Comparison of ENCODE assay signal across 8 cellular contexts in the genomic region with DNA sequence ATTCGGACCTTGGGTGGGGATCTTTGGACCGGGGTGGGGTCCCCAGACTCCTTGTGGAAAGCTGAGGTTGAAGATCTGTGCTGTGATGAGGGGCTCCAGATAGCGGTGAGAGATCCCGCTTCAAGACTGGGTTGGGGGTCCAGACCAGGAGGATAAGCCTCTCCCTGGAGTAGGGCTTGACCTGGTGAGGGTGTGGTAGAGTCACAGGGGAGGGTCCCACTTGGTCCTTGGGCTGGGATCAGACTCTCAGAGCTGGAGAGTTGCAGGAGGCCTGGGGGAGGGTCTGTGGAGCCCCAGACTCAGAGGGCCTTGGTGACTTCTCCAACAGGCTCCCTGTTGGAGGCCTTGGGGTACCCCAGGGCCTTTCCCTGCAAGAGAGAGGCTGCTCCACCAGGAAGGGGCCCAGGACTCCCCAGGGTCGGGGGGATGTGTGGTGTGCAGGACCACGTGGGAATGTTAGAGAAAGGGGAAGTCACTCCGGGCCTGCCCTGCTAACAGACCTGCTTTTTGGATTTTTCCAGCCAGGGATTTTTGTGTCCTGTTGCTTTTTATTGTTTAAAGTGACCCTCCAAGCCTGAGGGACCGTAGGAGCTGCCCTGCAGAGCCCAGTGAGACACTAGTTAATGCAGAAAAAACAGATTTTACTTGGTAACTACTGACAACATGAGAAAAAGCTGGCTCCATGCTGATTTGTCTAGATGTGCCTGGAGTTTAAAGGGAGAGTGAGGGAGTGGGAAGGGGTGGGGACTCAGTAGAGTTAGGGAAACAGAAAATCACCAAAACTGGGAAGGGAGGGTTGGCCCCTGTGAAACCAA. TPM values are rescaled to one million over a fixed set of nuclear protein-coding genes. Genes with fewer than 3 reads are reported as not detected.
DNase-seq lines count a peak whose midpoint lies in the region; ATAC-seq, FAIRE-seq and TF ChIP-seq lines count a peak whose summit lies in the region.

No MANE protein-coding gene starts in this region.

- H3K4me1 ChIP-seq in HepG2 (ENCODE audit: insufficient read depth, low read length) (peaks cover 75% of the 10 kb centered on the region), stomach (peaks cover 43 to 91% (median 59%) of the 10 kb centered on the region in 4 donors)

- no peak for TF ChIP-seq EP300 in HepG2 (IDR thresholded peaks at IDR 0.05; ENCODE audit: low read depth in 2 of 2, low read length in 2 of 2)
- TF ChIP-seq EP300 in HepG2 (CRISPR knock-in tag; IDR thresholded peaks at IDR 0.05; ENCODE audit: borderline replicate concordance), result no peak
- no peak for TF ChIP-seq EP300 in stomach (IDR thresholded peaks at IDR 0.05)

- in situ Hi-C loops in HepG2 (cut with HindIII; ENCODE audit: extremely low pct_ligation_motif_present, low pct_unique_long_range_greater_than_20kb), result no loop called here

- DNase-seq in AG10803 (ENCODE audit: low read depth) (peak; percentile 80), RPMI7951 (ENCODE audit: low read depth) (peak; percentile 58), HepG2 (ENCODE audit: low spot score) (no peak), stomach (no peak), SHP77 treated with DMSO at 0.1 percent for 48 hours (lab: John Stamatoyannopoulos, UW) (no peak), NCI-H510A (lab: John Stamatoyannopoulos, UW) (no peak)

- H3K4me2 ChIP-seq in HepG2 (ENCODE audit: low read depth, low read length), result peak overlapping the region; percentile 99

- 1% methylated on average over 8 of the region's 8 CpGs for WGBS in HepG2 (ENCODE audit: low lambda C conversion rate)
- 1 to 7% (median 2%) methylated on average over 8 of the region's 8 CpGs for WGBS in stomach, 5 donors

- H2AFZ ChIP-seq in HepG2 (ENCODE audit: low read length), result no peak overlapping the region

- no peak for FAIRE-seq in HepG2 (lab: Jason Lieb, UNC)

- H3K79me2 ChIP-seq in HepG2 (ENCODE audit: insufficient read depth, low read length), result peaks cover 52% of the 10 kb centered on the region

- no peaks in the 10 kb centered on the region for H4K20me1 ChIP-seq in HepG2 (ENCODE audit: insufficient read depth, low read length)

- H3K4me3 ChIP-seq in AG10803 (ENCODE audit: low read length) (peak overlapping the region; percentile 91), HepG2 (replicated peaks in 1 of 3; ENCODE audit: insufficient read depth in 1 of 3, low read depth in 2 of 3, low read length in 3 of 3) (peak overlapping the region; percentile 68 to 92 (median 89)), stomach (peak overlapping the region; percentile 61 to 86 (median 74))

- H3K36me3 ChIP-seq in HepG2 (replicated peaks in 1 of 2; ENCODE audit: control insufficient read depth in 1 of 2, insufficient read depth in 2 of 2, low read length in 2 of 2) (no peaks in the 10 kb centered on the region; a peak in 1 of 5 replicates), stomach (no peaks in the 10 kb centered on the region)

- H3K9ac ChIP-seq in HepG2 (ENCODE audit: insufficient read depth, low read depth, low read length), result peak overlapping the region; percentile 96

- ATAC-seq in GM19023 (IDR thresholded peaks at IDR 0.05; ENCODE audit: unreplicated experiment), result peak; percentile 43
- ATAC-seq in HepG2, result peak; percentile 39

- CTCF ChIA-PET in HepG2 (lab: Yijun Ruan, JAX; ENCODE audit: low intra/inter-chr PET ratio, low total read pairs), result no interaction called here

- POLR2A ChIA-PET in HepG2 (lab: Yijun Ruan, JAX), result interaction anchor here (0.6 to 3.5 kb wide), 13 partner anchors 9 to 650 kb away, joined by 3 to 56 read pairs (median 5); a partner anchor contains a TSS

- H3K27ac ChIP-seq in cingulate gyrus (ENCODE audit: low read depth, low read length), result peak overlapping the region; percentile 85
- H3K27ac ChIP-seq in HepG2 (ENCODE audit: extremely low read length, insufficient read depth, low read length), result peak overlapping the region; percentile 93
- peak overlapping the region; percentile 90 to 98 (median 93) for H3K27ac ChIP-seq in stomach

- no peak for TF ChIP-seq RAD21 in HepG2 (CRISPR knock-in tag; IDR thresholded peaks at IDR 0.05)

- TF ChIP-seq POLR2A in HepG2 (IDR thresholded peaks at IDR 0.05; ENCODE audit: insufficient read depth in 1 of 2, low read depth in 2 of 2, low read length in 2 of 2) (peak in 1 of 2 experiments; percentile 4; a peak in 2 of 4 replicates), stomach (IDR thresholded peaks at IDR 0.05) (no peak)

- intact Hi-C loops in HepG2 (cut with micrococcal nuclease; ENCODE audit: unreplicated experiment), result no loop called here
- intact Hi-C loops in stomach (cut with DNase I; ENCODE audit: low total_unique reads), result no loop called here

- TSS peak; percentile 71 for BruUV-seq in HepG2 (replicated peaks; lab: Mats Ljungman, UMichigan)

- H3K9me3 ChIP-seq in HepG2 (ENCODE audit: low read length) (no peaks in the 10 kb centered on the region), stomach (no peaks in the 10 kb centered on the region)

- TF ChIP-seq CTCF in AG10803 (conservative IDR thresholded peaks at IDR 0.05; ENCODE audit: low read length) (no peak), HepG2 (CRISPR knock-in tag; IDR thresholded peaks at IDR 0.05) (no peak), stomach (IDR thresholded peaks at IDR 0.05) (no peak)

- H3K27me3 ChIP-seq in HepG2 (ENCODE audit: control insufficient read depth in 1 of 2, insufficient read depth in 2 of 2, low read length in 2 of 2), result no peaks in the 10 kb centered on the region; a peak in 1 of 5 replicates
- H3K27me3 ChIP-seq in stomach, result no peaks in the 10 kb centered on the region

TF ChIP-seq in HepG2, 621 proteins besides CTCF, POLR2A, EP300 and RAD21 (continues in another document):
- TF ChIP-seq EEA1 (CRISPR knock-in tag; IDR thresholded peaks at IDR 0.05; ENCODE audit: borderline replicate concordance), result 0 out of 2 replicates have a peak, but pooled peaks have one; percentile 2
- no peak for TF ChIP-seq ZNF317 (CRISPR knock-in tag; IDR thresholded peaks at IDR 0.05)

RNA-seq across cellular contexts. Expression of a gene that starts 0.7 kb away (rescaled TPM):
- 23.2 and 24.9 TPM in 2 replicates for total RNA-seq in RPMI7951 (2014; rRNA removed; shearing (Covaris generic))
- total RNA-seq in HepG2 (2016; rRNA removed; fragmentation: Illumina TruSeq; extraction: Trizol) (16.4 and 18.6 TPM in 2 replicates), stomach (10 to 100 TPM in 4 of 5 donors, 1 to 10 TPM in 1; 6.4 to 59.4 (median 25.3) TPM)
- total RNA-seq in HepG2 (2016; cell fraction: cytosol; rRNA removed; fragmentation: Illumina TruSeq; extraction: Trizol; ENCODE audit: low read depth), result 4.6 and 5.3 TPM in 2 replicates
- 16.6 and 20.5 TPM in 2 replicates for total RNA-seq in HepG2 (2016; cell fraction: insoluble cytoplasmic fraction; rRNA removed; fragmentation: Illumina TruSeq; extraction: Trizol)
- total RNA-seq in HepG2 (2016; cell fraction: membrane; rRNA removed; fragmentation: Illumina TruSeq; extraction: Trizol), result 7.4 and 8.1 TPM in 2 replicates
- 17.3 and 19.7 TPM in 2 replicates for total RNA-seq in HepG2 (2016; cell fraction: nucleus; rRNA removed; fragmentation: Illumina TruSeq; extraction: Trizol)
- polyA plus RNA-seq in HepG2 (2011; rRNA removed) (17.5 and 23.4 TPM in 2 replicates), stomach (10 to 100 TPM; 35.1 to 69.5 (median 57.7) TPM)
- 11.8 and 19.6 TPM in 2 replicates for polyA plus RNA-seq in HepG2 (2011; cell fraction: cytosol; rRNA removed)
- polyA plus RNA-seq in HepG2 (2011; cell fraction: nucleus; rRNA removed), result 74.7 and 94.3 TPM in 2 replicates
- polyA plus RNA-seq in HepG2 (2012), result 11.2 and 13.2 TPM in 2 replicates
- 3.6 and 4.0 TPM in 2 replicates for polyA plus RNA-seq in HepG2 (2016; cell fraction: cytosol; fragmentation: Illumina TruSeq; extraction: Trizol; ENCODE audit: low read depth)
- polyA plus RNA-seq in HepG2 (2016; cell fraction: insoluble cytoplasmic fraction; fragmentation: Illumina TruSeq; extraction: Trizol; ENCODE audit: low read depth), result 17.8 and 20.1 TPM in 2 replicates
- 5.9 and 6.5 TPM in 2 replicates for polyA plus RNA-seq in HepG2 (2016; cell fraction: membrane; fragmentation: Illumina TruSeq; extraction: Trizol; ENCODE audit: low read depth)
- 34.4 and 34.7 TPM in 2 replicates for polyA plus RNA-seq in HepG2 (2016; cell fraction: nucleus; fragmentation: Illumina TruSeq; extraction: Trizol; ENCODE audit: insufficient read depth, low read depth)
- 28.2 and 29.9 TPM in 2 replicates for polyA minus RNA-seq in HepG2 (2011; rRNA and poly(A)+ RNA removed; ENCODE audit: low replicate concordance)
- polyA minus RNA-seq in HepG2 (2011; cell fraction: cytosol; rRNA and poly(A)+ RNA removed), result 10.6 and 12.9 TPM in 2 replicates
- polyA minus RNA-seq in HepG2 (2011; cell fraction: nucleus; rRNA and poly(A)+ RNA removed), result 24.5 and 27.3 TPM in 2 replicates

RNA-seq across cellular contexts. Expression of a gene that starts 0.7 kb away (rescaled TPM):
- total RNA-seq in RPMI7951 (2014; rRNA removed; shearing (Covaris generic)), result 125 and 152 TPM in 2 replicates
- total RNA-seq in HepG2 (2016; rRNA removed; fragmentation: Illumina TruSeq; extraction: Trizol), result 144 and 162 TPM in 2 replicates
- total RNA-seq in HepG2 (2016; cell fraction: cytosol; rRNA removed; fragmentation: Illumina TruSeq; extraction: Trizol; ENCODE audit: low read depth), result 44.0 and 61.5 TPM in 2 replicates
- 127 and 167 TPM in 2 replicates for total RNA-seq in HepG2 (2016; cell fraction: insoluble cytoplasmic fraction; rRNA removed; fragmentation: Illumina TruSeq; extraction: Trizol)
- 60.4 and 90.3 TPM in 2 replicates for total RNA-seq in HepG2 (2016; cell fraction: membrane; rRNA removed; fragmentation: Illumina TruSeq; extraction: Trizol)
- total RNA-seq in HepG2 (2016; cell fraction: nucleus; rRNA removed; fragmentation: Illumina TruSeq; extraction: Trizol), result 92.2 and 95.4 TPM in 2 replicates
- polyA plus RNA-seq in HepG2 (2011; rRNA removed), result 156 and 194 TPM in 2 replicates
- polyA plus RNA-seq in HepG2 (2011; cell fraction: cytosol; rRNA removed), result 185 and 260 TPM in 2 replicates
- polyA plus RNA-seq in HepG2 (2011; cell fraction: nucleus; rRNA removed), result 192 TPM in 2 replicates
- 90.6 and 123 TPM in 2 replicates for polyA plus RNA-seq in HepG2 (2012)
- 59.9 and 87.6 TPM in 2 replicates for polyA plus RNA-seq in HepG2 (2016; cell fraction: cytosol; fragmentation: Illumina TruSeq; extraction: Trizol; ENCODE audit: low read depth)
- polyA plus RNA-seq in HepG2 (2016; cell fraction: insoluble cytoplasmic fraction; fragmentation: Illumina TruSeq; extraction: Trizol; ENCODE audit: low read depth), result 139 and 159 TPM in 2 replicates
- polyA plus RNA-seq in HepG2 (2016; cell fraction: membrane; fragmentation: Illumina TruSeq; extraction: Trizol; ENCODE audit: low read depth), result 62.3 and 85.6 TPM in 2 replicates
- polyA plus RNA-seq in HepG2 (2016; cell fraction: nucleus; fragmentation: Illumina TruSeq; extraction: Trizol; ENCODE audit: insufficient read depth, low read depth), result 155 and 158 TPM in 2 replicates
- polyA minus RNA-seq in HepG2 (2011; rRNA and poly(A)+ RNA removed; ENCODE audit: low replicate concordance), result 32.2 and 191 TPM in 2 replicates
- polyA minus RNA-seq in HepG2 (2011; cell fraction: cytosol; rRNA and poly(A)+ RNA removed), result 76.6 and 84.9 TPM in 2 replicates
- 33.6 and 36.1 TPM in 2 replicates for polyA minus RNA-seq in HepG2 (2011; cell fraction: nucleus; rRNA and poly(A)+ RNA removed)
- total RNA-seq in stomach, result 100 to 1,000 TPM in 2 of 5 donors, 10 to 100 TPM in 3; 25.1 to 137 (median 87.9) TPM
- 100 to 1,000 TPM; 103 to 174 (median 103) TPM for polyA plus RNA-seq in stomach

Comparison
In these comparisons a context has a peak if more than half of its experiments do, and no peak if none do; other contexts are left out.
1. DNase-seq: peak in AG10803 (single experiment) and RPMI7951 (single experiment); none in HepG2 (single experiment), stomach (single experiment), SHP77 treated with DMSO at 0.1 percent for 48 hours (single experiment) and NCI-H510A (single experiment).
2. Peak in every context shown above with its lines, with median percentiles within 50 percentile points of each other: H3K4me3 ChIP-seq and H3K27ac ChIP-seq.